ENCODE assay signal across 27 cellular contexts in genomic region chr5:142763701-142764100, GRCh38. TPM values are rescaled to one million over a fixed set of nuclear protein-coding genes. Genes with fewer than 3 reads are reported as not detected.
DNase-seq lines count a peak whose midpoint lies in the region; ATAC-seq, FAIRE-seq and TF ChIP-seq lines count a peak whose summit lies in the region.
"Had no signal": no experiment of that assay in that cellular context is flagged by ENCODE, and none has a peak within 500 bp of the region (broad histone marks: within the 10 kb centered on the region; RNA-seq: fewer than 3 reads in every experiment).

No MANE protein-coding gene starts in this region.

- no peak overlapping the region for H2AFZ ChIP-seq in K562 (ENCODE audit: low read depth, low read length)

- in situ Hi-C loops in K562 (cut with MboI), result no loop called here

- H3K9ac ChIP-seq in K562 (ENCODE audit: insufficient read depth in 1 of 2, low read depth in 2 of 2, low read length in 2 of 2), result no peak overlapping the region
- H3K9ac ChIP-seq: BLaER1 had no signal

- H3K36me3 ChIP-seq in HEK293 (ENCODE audit: control insufficient read depth in 2 of 2, insufficient read depth in 1 of 2, low read length in 2 of 2) (no peaks in the 10 kb centered on the region), K562 (ENCODE audit: control insufficient read depth, insufficient read depth, low read length) (no peaks in the 10 kb centered on the region)
- H3K36me3 ChIP-seq: BE2C, BLaER1 had no signal

- POLR2A ChIA-PET in HEK293 (lab: Yijun Ruan, JAX), result no interaction called here
- POLR2A ChIA-PET in K562 (lab: Yijun Ruan, JAX), result no interaction called here

- H3K9me3 ChIP-seq in HEK293 (ENCODE audit: control insufficient read depth, insufficient read depth, low read depth, low read length), result no peaks in the 10 kb centered on the region
- no peaks in the 10 kb centered on the region for H3K9me3 ChIP-seq in K562 (replicated peaks; ENCODE audit: control insufficient read depth, insufficient read depth, low read depth, low read length)
- H3K9me3 ChIP-seq: A549, BE2C, BLaER1 had no signal

- TF ChIP-seq POLR2A in K562 (conservative IDR thresholded peaks at IDR 0.05), result no peak

- WGBS in K562 (ENCODE audit: insufficient coverage, low coverage, missing lambda C conversion rate), result 0% methylated on average over 1 of the region's 1 CpG

- intact Hi-C loops in K562 (cut with micrococcal nuclease), result no loop called here

- no peak overlapping the region for H3K4me3 ChIP-seq in HEK293 (ENCODE audit: low read depth, low read length)
- H3K4me3 ChIP-seq in K562, result no peak overlapping the region
- H3K4me3 ChIP-seq: A549, BLaER1, GM12878 had no signal

- H3K4me1 ChIP-seq in HEK293 (ENCODE audit: control insufficient read depth, insufficient read depth, low read length), result no peaks in the 10 kb centered on the region
- H3K4me1 ChIP-seq in K562 (replicated peaks in 1 of 2; ENCODE audit: control insufficient read depth in 2 of 2, insufficient read depth in 2 of 2, low read length in 2 of 2), result no peaks in the 10 kb centered on the region
- H3K4me1 ChIP-seq: A549, BE2C had no signal

- no peaks in the 10 kb centered on the region for H3K36me3 Mint-ChIP-seq in activated naive CD4-positive, alpha-beta T cell treated with anti-CD3 and anti-CD28 coated beads, Interleukin-2, amount 10 ng/mL, durations not matched to agents 7 days and 5 days
- H3K36me3 Mint-ChIP-seq: CD14-positive monocyte; CD4-positive, alpha-beta memory T cell; CD4-positive, CD25-positive, alpha-beta regulatory T cell; CD8-positive, alpha-beta memory T cell had no signal

- no peak for DNase-seq in activated naive CD4-positive, alpha-beta T cell treated with anti-CD3 and anti-CD28 coated beads, Interleukin-2, amount 10 ng/mL, durations not matched to agents 7 days and 5 days
- no peak for DNase-seq in activated naive CD4-positive, alpha-beta T cell (lab: John Stamatoyannopoulos, UW)
- DNase-seq in K562 (ENCODE audit: extremely low read depth in 1 of 4, low spot score in 3 of 4) (no peak), AG08396 (ENCODE audit: low spot score) (no peak), SW 1271 (lab: John Stamatoyannopoulos, UW) (no peak)
- DNase-seq: BE2C; C1 segment of cervical spinal cord; CD4-positive, alpha-beta memory T cell; CD4-positive, CD25-positive, alpha-beta regulatory T cell; CD8-positive, alpha-beta memory T cell; COR-L47; DMS 273 treated with DMSO at 0.1 percent for 48 hours; DMS153; DMS53; DMS79; DND-41; EL; GDM1 had no signal

- no peaks in the 10 kb centered on the region for H3K79me2 ChIP-seq in K562 (ENCODE audit: control insufficient read depth, insufficient read depth, low read length)

- no peak for ATAC-seq in K562
- ATAC-seq: A549, GM12878 had no signal

- no peak for TF ChIP-seq RAD21 in K562 (CRISPR knock-in tag; conservative IDR thresholded peaks at IDR 0.05 in 1 of 2, IDR thresholded peaks at IDR 0.05 in 1 of 2)

- TF ChIP-seq CTCF in HEK293 (tag by site-specific recombination; IDR thresholded peaks at IDR 0.05), result no peak
- TF ChIP-seq CTCF in K562 (IDR thresholded peaks at IDR 0.05 in 2 of 3, conservative IDR thresholded peaks at IDR 0.05 in 1 of 3; ENCODE audit: insufficient read depth in 2 of 3, low read depth in 1 of 3, low read length in 3 of 3), result no peak

- no peak overlapping the region for H3K4me2 ChIP-seq in K562 (ENCODE audit: insufficient read depth, low read length)
- H3K4me2 ChIP-seq: A549, BLaER1 had no signal

- BruUV-seq in K562 (replicated peaks; lab: Mats Ljungman, UMichigan), result no TSS peak

- no peaks in the 10 kb centered on the region for H3K4me1 Mint-ChIP-seq in activated naive CD4-positive, alpha-beta T cell treated with anti-CD3 and anti-CD28 coated beads, Interleukin-2, amount 10 ng/mL, durations not matched to agents 7 days and 5 days
- H3K4me1 Mint-ChIP-seq: CD4-positive, alpha-beta memory T cell; CD4-positive, CD25-positive, alpha-beta regulatory T cell; CD8-positive, alpha-beta memory T cell had no signal

- H3K9me3 Mint-ChIP-seq in activated naive CD4-positive, alpha-beta T cell treated with anti-CD3 and anti-CD28 coated beads, Interleukin-2, amount 10 ng/mL, durations not matched to agents 7 days and 5 days, result no peaks in the 10 kb centered on the region
- H3K9me3 Mint-ChIP-seq: CD14-positive monocyte; CD4-positive, alpha-beta memory T cell; CD4-positive, CD25-positive, alpha-beta regulatory T cell; CD8-positive, alpha-beta memory T cell had no signal

- CTCF ChIA-PET in activated naive CD4-positive, alpha-beta T cell treated with anti-CD3 and anti-CD28 coated beads, Interleukin-2, amount 10 ng/mL, durations not matched to agents 7 days and 5 days (lab: Charles Lee), result interaction anchor here (1.1 to 1.7 kb wide), 3 partner anchors 14 to 117 kb away, joined by 4 to 5 read pairs (median 4); no protein-coding TSS in a partner anchor
- CTCF ChIA-PET in HEK293 (lab: Yijun Ruan, JAX), result interaction anchor here (0.6 to 1.3 kb wide), 5 partner anchors 15 to 1568 kb away, joined by 3 to 6 read pairs (median 3); no protein-coding TSS in a partner anchor
- CTCF ChIA-PET in K562 (lab: Yijun Ruan, JAX; ENCODE audit: low intra/inter-chr PET ratio), result no interaction called here

- no peak for TF ChIP-seq EP300 in K562 (IDR thresholded peaks at IDR 0.05; ENCODE audit: low read length)

- H3K9me1 ChIP-seq in K562 (ENCODE audit: control insufficient read depth, insufficient read depth, low read length), result no peaks in the 10 kb centered on the region

- H4K20me1 ChIP-seq in K562 (replicated peaks; ENCODE audit: control insufficient read depth, insufficient read depth, low read length), result no peaks in the 10 kb centered on the region
- H4K20me1 ChIP-seq: BLaER1 had no signal

- H3K27ac ChIP-seq in HEK293 (ENCODE audit: extremely low read depth, low read depth, low read length), result no peak overlapping the region
- no peak overlapping the region for H3K27ac ChIP-seq in K562 (ENCODE audit: extremely low read depth, low read depth, low read length)
- H3K27ac ChIP-seq: 22Rv1, A549, BLaER1 had no signal

- no peak for FAIRE-seq in K562 (lab: Jason Lieb, UNC)
- FAIRE-seq: A549, GM12878, GM12892, GM18507 had no signal

- H3K4me3 Mint-ChIP-seq in activated naive CD4-positive, alpha-beta T cell treated with anti-CD3 and anti-CD28 coated beads, Interleukin-2, amount 10 ng/mL, durations not matched to agents 7 days and 5 days, result no peak overlapping the region
- H3K4me3 Mint-ChIP-seq: CD14-positive monocyte; CD4-positive, alpha-beta memory T cell; CD4-positive, CD25-positive, alpha-beta regulatory T cell; CD8-positive, alpha-beta memory T cell had no signal

- peak overlapping the region; percentile 58 for H3K27ac Mint-ChIP-seq in activated naive CD4-positive, alpha-beta T cell treated with anti-CD3 and anti-CD28 coated beads, Interleukin-2, amount 10 ng/mL, durations not matched to agents 7 days and 5 days
- H3K27ac Mint-ChIP-seq: CD4-positive, alpha-beta memory T cell; CD4-positive, CD25-positive, alpha-beta regulatory T cell; CD8-positive, alpha-beta memory T cell had no signal

- H3K27me3 ChIP-seq in K562 (ENCODE audit: control insufficient read depth in 2 of 2, insufficient read depth in 2 of 2, low read length in 2 of 2), result 0 out of 5 replicates have a peak, but pooled peaks cover 0 to 5% of the 10 kb centered on the region in 2 experiments
- H3K27me3 ChIP-seq: BE2C, BLaER1 had no signal

- H3K27me3 Mint-ChIP-seq in activated naive CD4-positive, alpha-beta T cell treated with anti-CD3 and anti-CD28 coated beads, Interleukin-2, amount 10 ng/mL, durations not matched to agents 7 days and 5 days, result peaks cover 13% of the 10 kb centered on the region
- H3K27me3 Mint-ChIP-seq: CD8-positive, alpha-beta memory T cell had no signal

TF ChIP-seq in HEK293, 187 proteins besides CTCF, POLR2A, EP300 and RAD21 (continues in another document):
- TF ChIP-seq, protein P1, sequence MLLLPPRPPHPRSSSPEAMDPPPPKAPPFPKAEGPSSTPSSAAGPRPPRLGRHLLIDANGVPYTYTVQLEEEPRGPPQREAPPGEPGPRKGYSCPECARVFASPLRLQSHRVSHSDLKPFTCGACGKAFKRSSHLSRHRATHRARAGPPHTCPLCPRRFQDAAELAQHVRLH (tag by site-specific recombination; IDR thresholded peaks at IDR 0.05), result peak; percentile 20; the same call in 1 of the 2 replicates

TF ChIP-seq in K562, 482 proteins besides CTCF, POLR2A, EP300 and RAD21:
- TF ChIP-seq ZNF75A (CRISPR knock-in tag; IDR thresholded peaks at IDR 0.05), result no peak
- TF ChIP-seq RBM25 (IDR thresholded peaks at IDR 0.05; ENCODE audit: low read depth, low read length, severe bottlenecking), result peak; percentile 88
TF ChIP-seq in K562: peak in this region for 1.

RNA-seq across cellular contexts. Expression of gene ARHGAP26, which starts 6.5 kb away (rescaled TPM):
- 4.3 and 6.8 TPM in 2 replicates for total RNA-seq in K562 (2011; cell fraction: chromatin; rRNA removed; ENCODE audit: low replicate concordance)
- 1.7 and 2.0 TPM in 2 replicates for total RNA-seq in K562 (2011; cell fraction: nucleolus; rRNA removed)
- total RNA-seq in K562 (2011; cell fraction: nucleoplasm; rRNA removed), result 2.0 and 4.5 TPM in 2 replicates
- total RNA-seq in K562 (2014; rRNA removed), result 0.18 and 0.29 TPM in 2 replicates
- 0.69 and 1.1 TPM in 2 replicates for total RNA-seq in K562 (2014; rRNA removed; fragmentation: Illumina TruSeq; extraction: Trizol)
- total RNA-seq in K562 (2015; rRNA removed; fragmentation: Illumina TruSeq; extraction: Trizol), result 0.34 and 0.69 TPM in 2 replicates
- 0.92 and 1.1 TPM in 2 replicates for total RNA-seq in K562 (2021)
- 0.11 and 0.13 TPM in 2 replicates for polyA plus RNA-seq in K562 (2011; rRNA removed)
- 0.13 and 0.18 TPM in 2 replicates for polyA plus RNA-seq in K562 (2011; cell fraction: cytosol; rRNA removed)
- 0.21 and 0.70 TPM in 2 replicates for polyA plus RNA-seq in K562 (2011; cell fraction: nucleus; rRNA removed)
- polyA plus RNA-seq in K562 (2012), result 0.55 and 2.4 TPM in 2 replicates
- polyA plus RNA-seq in K562 (2014; fragmentation: Illumina TruSeq; extraction: Trizol), result 0.55 and 1.0 TPM in 2 replicates
- polyA plus RNA-seq in K562 (2014; fragmentation: Nextera tagmentation; extraction: Ambion mirVana), result under 1 TPM; 0.23 to 0.53 TPM
- polyA plus RNA-seq in K562 (2014; rRNA removed), result 0.40 and 0.56 TPM in 2 replicates
- 0.90 and 1.4 TPM in 2 replicates for polyA minus RNA-seq in K562 (2011; rRNA and poly(A)+ RNA removed)
- polyA minus RNA-seq in K562 (2011; cell fraction: cytosol; rRNA and poly(A)+ RNA removed), result 0.86 TPM in 1 of 2 replicates, not detected in the other
- 1.3 and 2.3 TPM in 2 replicates for polyA minus RNA-seq in K562 (2011; cell fraction: nucleus; rRNA and poly(A)+ RNA removed)
- total RNA-seq: G401 had no signal
